ENCODE assay signal across 15 cellular contexts in the genomic region with DNA sequence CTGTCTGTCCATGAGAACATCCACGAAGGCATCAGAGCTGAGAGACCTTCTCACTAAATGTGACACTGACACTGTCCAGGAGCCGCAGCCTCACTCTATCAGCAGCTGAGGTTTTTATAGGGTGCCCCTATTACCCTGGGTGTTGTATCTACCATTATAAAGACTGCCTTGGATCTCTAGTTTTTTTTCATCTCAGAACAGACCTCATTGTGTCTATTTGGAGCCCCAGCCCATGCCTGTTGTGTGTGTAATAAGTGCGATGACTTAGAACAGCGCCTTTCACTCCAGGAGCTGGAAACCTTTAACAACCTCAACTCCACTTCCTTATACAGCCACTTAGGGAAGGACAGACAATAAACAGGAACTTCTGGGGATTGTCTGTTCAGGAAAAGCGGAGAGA.
DNase-seq lines count a peak whose midpoint lies in the region; ATAC-seq, FAIRE-seq and TF ChIP-seq lines count a peak whose summit lies in the region.
"Had no signal": no experiment of that assay in that cellular context is flagged by ENCODE, and none has a peak within 500 bp of the region (broad histone marks: within the 10 kb centered on the region; RNA-seq: fewer than 3 reads in every experiment).

No MANE protein-coding gene starts in this region.

- peak overlapping the region; percentile 88 for H3K27ac Mint-ChIP-seq in progenitor cell of endocrine pancreas

- no peaks in the 10 kb centered on the region for H3K79me2 ChIP-seq in HepG2 (ENCODE audit: insufficient read depth, low read length)

- H3K4me1 ChIP-seq in right lobe of liver = peaks cover 0 to 25% (median 0%) of the 10 kb centered on the region in 4 donors
- peaks cover 22% of the 10 kb centered on the region for H3K4me1 ChIP-seq in HepG2 (ENCODE audit: insufficient read depth, low read length)

- no peak for TF ChIP-seq EP300 in HepG2 (IDR thresholded peaks at IDR 0.05; ENCODE audit: low read depth in 2 of 2, low read length in 2 of 2)
- TF ChIP-seq EP300 in HepG2 (CRISPR knock-in tag; IDR thresholded peaks at IDR 0.05; ENCODE audit: borderline replicate concordance) = no peak

- CTCF ChIA-PET in HepG2 (lab: Yijun Ruan, JAX; ENCODE audit: low intra/inter-chr PET ratio, low total read pairs) = no interaction called here

- H3K4me1 Mint-ChIP-seq in progenitor cell of endocrine pancreas (ENCODE audit: low read depth) = peaks cover 37% of the 10 kb centered on the region
- H3K4me1 Mint-ChIP-seq: central memory CD8-positive, alpha-beta T cell had no signal

- WGBS in right lobe of liver (ENCODE audit: insufficient coverage, low coverage, low lambda C conversion rate, missing lambda C conversion rate) = 74% methylated on average over 5 of the region's 5 CpGs
- 95% methylated on average over 5 of the region's 5 CpGs for WGBS in HepG2 (ENCODE audit: low lambda C conversion rate)

- H4K20me1 ChIP-seq in HepG2 (ENCODE audit: insufficient read depth, low read length) = no peaks in the 10 kb centered on the region

- TF ChIP-seq CTCF in right lobe of liver (IDR thresholded peaks at IDR 0.05) = no peak
- TF ChIP-seq CTCF in HepG2 (CRISPR knock-in tag; IDR thresholded peaks at IDR 0.05) = no peak
- TF ChIP-seq CTCF in progenitor cell of endocrine pancreas (IDR thresholded peaks at IDR 0.05; ENCODE audit: unreplicated experiment) = no peak

- no TSS peak for BruUV-seq in HepG2 (replicated peaks; lab: Mats Ljungman, UMichigan)

- no peaks in the 10 kb centered on the region for H3K27me3 ChIP-seq in right lobe of liver
- no peaks in the 10 kb centered on the region for H3K27me3 ChIP-seq in HepG2 (ENCODE audit: control insufficient read depth in 1 of 2, insufficient read depth in 2 of 2, low read length in 2 of 2)
- H3K27me3 ChIP-seq: spleen, testis had no signal

- no peak overlapping the region for H3K4me2 ChIP-seq in HepG2 (ENCODE audit: low read depth, low read length)

- no peak overlapping the region for H2AFZ ChIP-seq in HepG2 (ENCODE audit: low read length)

- intact Hi-C loops in right lobe of liver (cut with DNase I) (loop anchor here in 1 of 2 donors (10.0 kb wide), 1 partner anchor 45 kb away; no protein-coding TSS in a partner anchor), HepG2 (cut with micrococcal nuclease; ENCODE audit: unreplicated experiment) (loop anchor here (10.0 kb wide), 1 partner anchor 415 kb away; no protein-coding TSS in a partner anchor)

- ATAC-seq in right lobe of liver (peak in 3 of 4 donors; percentile 29 to 57 (median 56)), HepG2 (no peak), HG02642 (IDR thresholded peaks at IDR 0.05; ENCODE audit: poor library complexity, unreplicated experiment) (no peak)
- ATAC-seq: SK-N-SH treated with all-trans-retinoic acid at 6 μM for 48 hours had no signal

- no peaks in the 10 kb centered on the region for H3K27me3 Mint-ChIP-seq in progenitor cell of endocrine pancreas
- H3K27me3 Mint-ChIP-seq: central memory CD8-positive, alpha-beta T cell had no signal

- POLR2A ChIA-PET in HepG2 (lab: Yijun Ruan, JAX) = no interaction called here

- TF ChIP-seq POLR2A in right lobe of liver (IDR thresholded peaks at IDR 0.05) (no peak), HepG2 (IDR thresholded peaks at IDR 0.05; ENCODE audit: insufficient read depth in 1 of 2, low read depth in 2 of 2, low read length in 2 of 2) (no peak), GM12891 (IDR thresholded peaks at IDR 0.05; ENCODE audit: low read depth, low read length) (no peak)

- H3K27ac ChIP-seq in right lobe of liver (peak overlapping the region in 2 of 3 donors; percentile 26 to 30), HepG2 (ENCODE audit: extremely low read length, insufficient read depth, low read length) (no peak overlapping the region)
- H3K27ac ChIP-seq: epithelial cell of prostate had no signal

- H3K4me3 Mint-ChIP-seq in progenitor cell of endocrine pancreas (ENCODE audit: low read depth) = no peak overlapping the region
- H3K4me3 Mint-ChIP-seq: central memory CD8-positive, alpha-beta T cell had no signal

- H3K9me3 ChIP-seq in right lobe of liver = no peaks in the 10 kb centered on the region
- H3K9me3 ChIP-seq in HepG2 (ENCODE audit: low read length) = no peaks in the 10 kb centered on the region
- H3K9me3 ChIP-seq: spleen, testis had no signal

- H3K9me3 Mint-ChIP-seq in progenitor cell of endocrine pancreas (ENCODE audit: low read depth) = peaks cover 7% of the 10 kb centered on the region
- H3K9me3 Mint-ChIP-seq: central memory CD8-positive, alpha-beta T cell had no signal

- H3K36me3 ChIP-seq in right lobe of liver = no peaks in the 10 kb centered on the region
- H3K36me3 ChIP-seq in HepG2 (replicated peaks in 1 of 2; ENCODE audit: control insufficient read depth in 1 of 2, insufficient read depth in 2 of 2, low read length in 2 of 2) = no peaks in the 10 kb centered on the region
- H3K36me3 ChIP-seq: spleen had no signal

- in situ Hi-C loops in HepG2 (cut with HindIII; ENCODE audit: extremely low pct_ligation_motif_present, low pct_unique_long_range_greater_than_20kb) = loop anchor here (10.0 kb wide), 1 partner anchor 295 kb away; no protein-coding TSS in a partner anchor

- H3K36me3 Mint-ChIP-seq in progenitor cell of endocrine pancreas (ENCODE audit: insufficient read depth) = peaks cover 2% of the 10 kb centered on the region

- no peak overlapping the region for H3K4me3 ChIP-seq in right lobe of liver
- H3K4me3 ChIP-seq in HepG2 (replicated peaks in 1 of 3; ENCODE audit: insufficient read depth in 1 of 3, low read depth in 2 of 3, low read length in 3 of 3) = no peak overlapping the region
- H3K4me3 ChIP-seq: spleen, testis had no signal

- H3K9ac ChIP-seq in HepG2 (ENCODE audit: insufficient read depth, low read depth, low read length) = no peak overlapping the region

- DNase-seq in right lobe of liver (no peak), HepG2 (ENCODE audit: low spot score) (no peak), left kidney (ENCODE audit: low read depth, low spot score) (peak; percentile 36), progenitor cell of endocrine pancreas (ENCODE audit: low spot score, unreplicated experiment) (no peak), GDM1 (lab: John Stamatoyannopoulos, UW) (no peak), GM12891 (ENCODE audit: insufficient read length, low spot score) (no peak)
- DNase-seq in stimulated activated CD4-positive, alpha-beta T cell treated with anti-CD3 and anti-CD28 coated beads, Interleukin-4, amount 100 ng/mL, for 4 hours = no peak
- DNase-seq: activated naive CD4-positive, alpha-beta T cell treated with anti-CD3 and anti-CD28 coated beads, Interleukin-2, amount 50 U/mL, for 16 hours; HCEC 1CT; spleen; testis had no signal

- FAIRE-seq in HepG2 (lab: Jason Lieb, UNC) (no peak), GM12891 (lab: Jason Lieb, UNC) (no peak)

- no peak for TF ChIP-seq RAD21 in HepG2 (CRISPR knock-in tag; IDR thresholded peaks at IDR 0.05)

TF ChIP-seq in HepG2, 621 proteins besides CTCF, POLR2A, EP300 and RAD21 (continues in another document):
- no peak for TF ChIP-seq ZNF713 (CRISPR knock-in tag; IDR thresholded peaks at IDR 0.05)
- no peak for TF ChIP-seq ZNF234 (CRISPR knock-in tag; conservative IDR thresholded peaks at IDR 0.05)
- TF ChIP-seq U2AF1 (optimal IDR thresholded peaks at IDR 0.05; ENCODE audit: low read depth, low read length) = no peak
- no peak for TF ChIP-seq ZNF878 (CRISPR knock-in tag; IDR thresholded peaks at IDR 0.05)
- TF ChIP-seq SAP130 (CRISPR knock-in tag; IDR thresholded peaks at IDR 0.05; ENCODE audit: low read depth) = no peak
- no peak for TF ChIP-seq ZNF703 (CRISPR knock-in tag; IDR thresholded peaks at IDR 0.05; ENCODE audit: borderline replicate concordance)
- no peak for TF ChIP-seq ZBTB38 (CRISPR knock-in tag; IDR thresholded peaks at IDR 0.05)
- TF ChIP-seq, protein P1, sequence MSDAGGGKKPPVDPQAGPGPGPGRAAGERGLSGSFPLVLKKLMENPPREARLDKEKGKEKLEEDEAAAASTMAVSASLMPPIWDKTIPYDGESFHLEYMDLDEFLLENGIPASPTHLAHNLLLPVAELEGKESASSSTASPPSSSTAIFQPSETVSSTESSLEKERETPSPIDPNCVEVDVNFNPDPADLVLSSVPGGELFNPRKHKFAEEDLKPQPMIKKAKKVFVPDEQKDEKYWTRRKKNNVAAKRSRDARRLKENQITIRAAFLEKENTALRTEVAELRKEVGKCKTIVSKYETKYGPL (CRISPR knock-in tag; IDR thresholded peaks at IDR 0.05) = no peak
- no peak for TF ChIP-seq TEAD2 (CRISPR knock-in tag; IDR thresholded peaks at IDR 0.05)
- TF ChIP-seq MAFG (CRISPR knock-in tag; IDR thresholded peaks at IDR 0.05) = no peak
- TF ChIP-seq, protein P2, sequence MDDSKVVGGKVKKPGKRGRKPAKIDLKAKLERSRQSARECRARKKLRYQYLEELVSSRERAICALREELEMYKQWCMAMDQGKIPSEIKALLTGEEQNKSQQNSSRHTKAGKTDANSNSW (CRISPR knock-in tag; IDR thresholded peaks at IDR 0.05; ENCODE audit: borderline replicate concordance) = no peak
- no peak for TF ChIP-seq ELF4 (CRISPR knock-in tag; IDR thresholded peaks at IDR 0.05; ENCODE audit: borderline replicate concordance)

TF ChIP-seq in GM12891, 5 proteins besides CTCF, POLR2A, EP300 and RAD21:
- no peak for TF ChIP-seq TAF1 (IDR thresholded peaks at IDR 0.05; ENCODE audit: low read depth, low read length)
- TF ChIP-seq POLR2AphosphoS5 (IDR thresholded peaks at IDR 0.05; ENCODE audit: low read depth, low read length) = no peak
- TF ChIP-seq SPI1 (IDR thresholded peaks at IDR 0.05; ENCODE audit: low read depth, low read length) = no peak
- no peak for TF ChIP-seq PAX5 (IDR thresholded peaks at IDR 0.05; ENCODE audit: insufficient read depth, low read length, severe bottlenecking)
- no peak for TF ChIP-seq POU2F2 (IDR thresholded peaks at IDR 0.05; ENCODE audit: low read depth, low read length)

Comparison
In these comparisons a context has a peak if more than half of its experiments do, and no peak if none do; other contexts are left out.
1. ATAC-seq: peak in right lobe of liver (3 of 4); none in HepG2 (single experiment) and HG02642 (single experiment).